ENCODE assay signal across 1 cellular context in genomic region chr19:56404705-56405056, GRCh38.
A peak's percentile ranks its signal among the peaks of the same experiment; 100 is the strongest.
TF ChIP-seq lines count a peak whose summit lies in the region.

No MANE protein-coding gene starts in this region.

TF ChIP-seq in K562, 482 proteins besides CTCF, POLR2A, EP300 and RAD21 (continued from another document):
- TF ChIP-seq E2F6 (IDR thresholded peaks at IDR 0.05; ENCODE audit: borderline replicate concordance in 1 of 2, extremely low read depth in 1 of 2, insufficient read depth in 1 of 2, insufficient read length in 1 of 2, low read depth in 1 of 2, low read length in 1 of 2, poor library complexity in 1 of 2, severe bottlenecking in 1 of 2) (no peak), NFATC3 (IDR thresholded peaks at IDR 0.05) (no peak), MAX (CRISPR knock-in tag; IDR thresholded peaks at IDR 0.05) (peak; percentile 52), SMARCA5 (IDR thresholded peaks at IDR 0.05) (0 out of 2 replicates have a peak, but pooled peaks have one; percentile 40), THAP12 (CRISPR knock-in tag; IDR thresholded peaks at IDR 0.05) (0 out of 2 replicates have a peak, but pooled peaks have one; percentile 0), THRAP3 (IDR thresholded peaks at IDR 0.05; ENCODE audit: borderline replicate concordance) (peak; percentile 55; the same call in 1 of the 2 replicates), LARP7 (IDR thresholded peaks at IDR 0.05) (no peak), SIN3A (IDR thresholded peaks at IDR 0.05; ENCODE audit: borderline replicate concordance in 2 of 2, control insufficient read depth in 1 of 2, low read depth in 2 of 2, low read length in 2 of 2) (peak in 1 of 2 experiments; percentile 54; a peak in 1 of 4 replicates)
- TF ChIP-seq, protein P1, sequence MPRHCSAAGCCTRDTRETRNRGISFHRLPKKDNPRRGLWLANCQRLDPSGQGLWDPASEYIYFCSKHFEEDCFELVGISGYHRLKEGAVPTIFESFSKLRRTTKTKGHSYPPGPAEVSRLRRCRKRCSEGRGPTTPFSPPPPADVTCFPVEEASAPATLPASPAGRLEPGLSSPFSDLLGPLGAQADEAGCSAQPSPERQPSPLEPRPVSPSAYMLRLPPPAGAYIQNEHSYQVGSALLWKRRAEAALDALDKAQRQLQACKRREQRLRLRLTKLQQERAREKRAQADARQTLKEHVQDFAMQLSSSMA (CRISPR knock-in tag; IDR thresholded peaks at IDR 0.05), result no peak
- TF ChIP-seq, protein P2, sequence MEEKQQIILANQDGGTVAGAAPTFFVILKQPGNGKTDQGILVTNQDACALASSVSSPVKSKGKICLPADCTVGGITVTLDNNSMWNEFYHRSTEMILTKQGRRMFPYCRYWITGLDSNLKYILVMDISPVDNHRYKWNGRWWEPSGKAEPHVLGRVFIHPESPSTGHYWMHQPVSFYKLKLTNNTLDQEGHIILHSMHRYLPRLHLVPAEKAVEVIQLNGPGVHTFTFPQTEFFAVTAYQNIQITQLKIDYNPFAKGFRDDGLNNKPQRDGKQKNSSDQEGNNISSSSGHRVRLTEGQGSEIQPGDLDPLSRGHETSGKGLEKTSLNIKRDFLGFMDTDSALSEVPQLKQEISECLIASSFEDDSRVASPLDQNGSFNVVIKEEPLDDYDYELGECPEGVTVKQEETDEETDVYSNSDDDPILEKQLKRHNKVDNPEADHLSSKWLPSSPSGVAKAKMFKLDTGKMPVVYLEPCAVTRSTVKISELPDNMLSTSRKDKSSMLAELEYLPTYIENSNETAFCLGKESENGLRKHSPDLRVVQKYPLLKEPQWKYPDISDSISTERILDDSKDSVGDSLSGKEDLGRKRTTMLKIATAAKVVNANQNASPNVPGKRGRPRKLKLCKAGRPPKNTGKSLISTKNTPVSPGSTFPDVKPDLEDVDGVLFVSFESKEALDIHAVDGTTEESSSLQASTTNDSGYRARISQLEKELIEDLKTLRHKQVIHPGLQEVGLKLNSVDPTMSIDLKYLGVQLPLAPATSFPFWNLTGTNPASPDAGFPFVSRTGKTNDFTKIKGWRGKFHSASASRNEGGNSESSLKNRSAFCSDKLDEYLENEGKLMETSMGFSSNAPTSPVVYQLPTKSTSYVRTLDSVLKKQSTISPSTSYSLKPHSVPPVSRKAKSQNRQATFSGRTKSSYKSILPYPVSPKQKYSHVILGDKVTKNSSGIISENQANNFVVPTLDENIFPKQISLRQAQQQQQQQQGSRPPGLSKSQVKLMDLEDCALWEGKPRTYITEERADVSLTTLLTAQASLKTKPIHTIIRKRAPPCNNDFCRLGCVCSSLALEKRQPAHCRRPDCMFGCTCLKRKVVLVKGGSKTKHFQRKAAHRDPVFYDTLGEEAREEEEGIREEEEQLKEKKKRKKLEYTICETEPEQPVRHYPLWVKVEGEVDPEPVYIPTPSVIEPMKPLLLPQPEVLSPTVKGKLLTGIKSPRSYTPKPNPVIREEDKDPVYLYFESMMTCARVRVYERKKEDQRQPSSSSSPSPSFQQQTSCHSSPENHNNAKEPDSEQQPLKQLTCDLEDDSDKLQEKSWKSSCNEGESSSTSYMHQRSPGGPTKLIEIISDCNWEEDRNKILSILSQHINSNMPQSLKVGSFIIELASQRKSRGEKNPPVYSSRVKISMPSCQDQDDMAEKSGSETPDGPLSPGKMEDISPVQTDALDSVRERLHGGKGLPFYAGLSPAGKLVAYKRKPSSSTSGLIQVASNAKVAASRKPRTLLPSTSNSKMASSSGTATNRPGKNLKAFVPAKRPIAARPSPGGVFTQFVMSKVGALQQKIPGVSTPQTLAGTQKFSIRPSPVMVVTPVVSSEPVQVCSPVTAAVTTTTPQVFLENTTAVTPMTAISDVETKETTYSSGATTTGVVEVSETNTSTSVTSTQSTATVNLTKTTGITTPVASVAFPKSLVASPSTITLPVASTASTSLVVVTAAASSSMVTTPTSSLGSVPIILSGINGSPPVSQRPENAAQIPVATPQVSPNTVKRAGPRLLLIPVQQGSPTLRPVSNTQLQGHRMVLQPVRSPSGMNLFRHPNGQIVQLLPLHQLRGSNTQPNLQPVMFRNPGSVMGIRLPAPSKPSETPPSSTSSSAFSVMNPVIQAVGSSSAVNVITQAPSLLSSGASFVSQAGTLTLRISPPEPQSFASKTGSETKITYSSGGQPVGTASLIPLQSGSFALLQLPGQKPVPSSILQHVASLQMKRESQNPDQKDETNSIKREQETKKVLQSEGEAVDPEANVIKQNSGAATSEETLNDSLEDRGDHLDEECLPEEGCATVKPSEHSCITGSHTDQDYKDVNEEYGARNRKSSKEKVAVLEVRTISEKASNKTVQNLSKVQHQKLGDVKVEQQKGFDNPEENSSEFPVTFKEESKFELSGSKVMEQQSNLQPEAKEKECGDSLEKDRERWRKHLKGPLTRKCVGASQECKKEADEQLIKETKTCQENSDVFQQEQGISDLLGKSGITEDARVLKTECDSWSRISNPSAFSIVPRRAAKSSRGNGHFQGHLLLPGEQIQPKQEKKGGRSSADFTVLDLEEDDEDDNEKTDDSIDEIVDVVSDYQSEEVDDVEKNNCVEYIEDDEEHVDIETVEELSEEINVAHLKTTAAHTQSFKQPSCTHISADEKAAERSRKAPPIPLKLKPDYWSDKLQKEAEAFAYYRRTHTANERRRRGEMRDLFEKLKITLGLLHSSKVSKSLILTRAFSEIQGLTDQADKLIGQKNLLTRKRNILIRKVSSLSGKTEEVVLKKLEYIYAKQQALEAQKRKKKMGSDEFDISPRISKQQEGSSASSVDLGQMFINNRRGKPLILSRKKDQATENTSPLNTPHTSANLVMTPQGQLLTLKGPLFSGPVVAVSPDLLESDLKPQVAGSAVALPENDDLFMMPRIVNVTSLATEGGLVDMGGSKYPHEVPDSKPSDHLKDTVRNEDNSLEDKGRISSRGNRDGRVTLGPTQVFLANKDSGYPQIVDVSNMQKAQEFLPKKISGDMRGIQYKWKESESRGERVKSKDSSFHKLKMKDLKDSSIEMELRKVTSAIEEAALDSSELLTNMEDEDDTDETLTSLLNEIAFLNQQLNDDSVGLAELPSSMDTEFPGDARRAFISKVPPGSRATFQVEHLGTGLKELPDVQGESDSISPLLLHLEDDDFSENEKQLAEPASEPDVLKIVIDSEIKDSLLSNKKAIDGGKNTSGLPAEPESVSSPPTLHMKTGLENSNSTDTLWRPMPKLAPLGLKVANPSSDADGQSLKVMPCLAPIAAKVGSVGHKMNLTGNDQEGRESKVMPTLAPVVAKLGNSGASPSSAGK (IDR thresholded peaks at IDR 0.05), result 0 out of 2 replicates have a peak, but pooled peaks have one; percentile 61
TF ChIP-seq in K562: peak in this region for 9.
